Comparison of ENCODE assay signal across 26 cellular contexts in the genomic region with DNA sequence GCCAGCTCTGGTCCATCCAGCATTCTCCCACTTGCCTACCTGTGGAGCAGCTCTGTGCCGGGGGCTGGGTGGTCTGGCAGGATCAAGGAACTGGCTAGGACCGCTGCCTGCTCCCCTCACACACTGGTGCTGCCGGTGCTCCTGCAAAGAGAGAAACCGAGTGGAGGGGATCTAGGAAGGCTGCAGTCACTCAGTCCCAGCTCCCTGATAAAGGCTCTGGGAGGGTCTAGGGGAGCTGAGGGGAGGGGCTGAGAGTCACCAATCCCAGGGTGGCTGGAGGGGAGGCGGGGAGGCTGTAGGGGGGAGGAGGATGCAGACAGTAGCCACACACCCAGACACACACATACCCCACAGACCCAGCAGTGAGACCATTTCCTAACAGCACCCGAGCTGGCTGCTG. TPM values are rescaled to one million over a fixed set of nuclear protein-coding genes. Genes with fewer than 3 reads are reported as not detected.
DNase-seq lines count a peak whose midpoint lies in the region; TF ChIP-seq lines count a peak whose summit lies in the region.
"Had no signal": no experiment of that assay in that cellular context is flagged by ENCODE, and none has a peak within 500 bp of the region (broad histone marks: within the 10 kb centered on the region; RNA-seq: fewer than 3 reads in every experiment).

TSS of gene TAC3 (minus strand) at position 182 of the 400 bp plus-strand sequence. CDS start 732 bp downstream, outside the sequence.

- peak within 1 kb of the TSS; percentile 70 for H3K4me2 ChIP-seq in neural progenitor cell

- H3K4me3 Mint-ChIP-seq in neural progenitor cell: no peak within 1 kb of the TSS
- H3K4me3 Mint-ChIP-seq: activated B cell treated with CpG ODN at 0.5 μM for 24 hours; activated CD4-positive, alpha-beta memory T cell treated with anti-CD3 and anti-CD28 coated beads, Interleukin-2, amount 10 ng/mL, durations not matched to agents 7 days and 5 days; stimulated activated effector memory CD8-positive, alpha-beta T cell treated with anti-CD3 and anti-CD28 coated beads, Interleukin-12 subunit alpha, Interleukin-12 subunit beta, amount 100 ng/mL, for 72 hours had no signal

- CTCF ChIA-PET in HEK293 (lab: Yijun Ruan, JAX): interaction anchor here (0.5 to 6.8 kb wide), 8 partner anchors 10 to 536 kb away, joined by 3 to 60 read pairs (median 4); partner anchors contain the start of genes MYO1A and ZBTB39

- POLR2A ChIA-PET in HEK293 (lab: Yijun Ruan, JAX): interaction anchor here (0.5 kb wide), 1 partner anchor 264 kb away, joined by 8 read pairs; the partner anchor contains the start of gene PRIM1

- H3K4me1 Mint-ChIP-seq in neural progenitor cell: peaks cover 2% of the 10 kb centered on the region

- H3K27ac Mint-ChIP-seq in neural progenitor cell: no peak within 1 kb of the TSS
- H3K27ac Mint-ChIP-seq: activated B cell treated with CpG ODN at 0.5 μM for 24 hours; activated CD4-positive, alpha-beta memory T cell treated with anti-CD3 and anti-CD28 coated beads, Interleukin-2, amount 10 ng/mL, durations not matched to agents 7 days and 5 days; stimulated activated effector memory CD8-positive, alpha-beta T cell treated with anti-CD3 and anti-CD28 coated beads, Interleukin-12 subunit alpha, Interleukin-12 subunit beta, amount 100 ng/mL, for 72 hours had no signal

- no peak within 1 kb of the TSS for H3K4me3 ChIP-seq in HEK293 (ENCODE audit: low read depth, low read length)
- H3K4me3 ChIP-seq in NT2/D1 (ENCODE audit: insufficient read length, low read depth): peak within 1 kb of the TSS; percentile 30
- H3K4me3 ChIP-seq in fibroblast of villous mesenchyme (ENCODE audit: low read depth, low read length): no peak within 1 kb of the TSS
- H3K4me3 ChIP-seq in neural progenitor cell: peak within 1 kb of the TSS; percentile 26
- H3K4me3 ChIP-seq: breast epithelium, colonic mucosa, psoas muscle had no signal

- H3K79me2 ChIP-seq in neural progenitor cell (ENCODE audit: low read depth): no peaks in the 10 kb centered on the region

- no peak within 1 kb of the TSS for H3K27ac ChIP-seq in HEK293 (ENCODE audit: extremely low read depth, low read depth, low read length)
- no peak within 1 kb of the TSS for H3K27ac ChIP-seq in neural progenitor cell
- H3K27ac ChIP-seq: breast epithelium, colonic mucosa, neutrophil, psoas muscle had no signal

- H3K9me3 Mint-ChIP-seq in neural progenitor cell: no peaks in the 10 kb centered on the region
- H3K9me3 Mint-ChIP-seq: activated B cell treated with CpG ODN at 0.5 μM for 24 hours; activated CD4-positive, alpha-beta memory T cell treated with anti-CD3 and anti-CD28 coated beads, Interleukin-2, amount 10 ng/mL, durations not matched to agents 7 days and 5 days; stimulated activated effector memory CD8-positive, alpha-beta T cell treated with anti-CD3 and anti-CD28 coated beads, Interleukin-12 subunit alpha, Interleukin-12 subunit beta, amount 100 ng/mL, for 72 hours had no signal

- no peak for TF ChIP-seq CTCF in HEK293 (tag by site-specific recombination; IDR thresholded peaks at IDR 0.05)
- no peak for TF ChIP-seq CTCF in fibroblast of villous mesenchyme (IDR thresholded peaks at IDR 0.05; ENCODE audit: insufficient read depth, low read depth, low read length)
- no peak for TF ChIP-seq CTCF in neural progenitor cell (IDR thresholded peaks at IDR 0.05)

- no peaks in the 10 kb centered on the region for H3F3A ChIP-seq in neural progenitor cell (ENCODE audit: low read depth)

- H3K27me3 ChIP-seq in NT2/D1 (ENCODE audit: insufficient read depth, insufficient read length) (no peaks in the 10 kb centered on the region), neural progenitor cell (no peaks in the 10 kb centered on the region)
- H3K27me3 ChIP-seq: breast epithelium, colonic mucosa had no signal

- no peaks in the 10 kb centered on the region for H3K4me1 ChIP-seq in HEK293 (ENCODE audit: control insufficient read depth, insufficient read depth, low read length)
- peaks cover 5% of the 10 kb centered on the region for H3K4me1 ChIP-seq in NT2/D1 (ENCODE audit: insufficient read depth, insufficient read length)
- peaks cover 16% of the 10 kb centered on the region for H3K4me1 ChIP-seq in neural progenitor cell
- H3K4me1 ChIP-seq: breast epithelium, colonic mucosa, psoas muscle had no signal

- H3K27me3 Mint-ChIP-seq in neural progenitor cell (ENCODE audit: insufficient read depth, low read depth): peaks cover 25% of the 10 kb centered on the region
- H3K27me3 Mint-ChIP-seq: activated B cell treated with CpG ODN at 0.5 μM for 24 hours had no signal

- H3K9ac ChIP-seq in NT2/D1 (ENCODE audit: insufficient read length, low read depth) (peak within 1 kb of the TSS; percentile 71), neural progenitor cell (peak within 1 kb of the TSS; percentile 57)

- no peaks in the 10 kb centered on the region for H3K36me3 Mint-ChIP-seq in neural progenitor cell
- H3K36me3 Mint-ChIP-seq: CD4-positive, alpha-beta memory T cell; stimulated activated effector memory CD8-positive, alpha-beta T cell treated with anti-CD3 and anti-CD28 coated beads, Interleukin-12 subunit alpha, Interleukin-12 subunit beta, amount 100 ng/mL, for 72 hours had no signal

- H3K9me3 ChIP-seq in HEK293 (ENCODE audit: control insufficient read depth, insufficient read depth, low read depth, low read length): no peaks in the 10 kb centered on the region
- H3K9me3 ChIP-seq in NT2/D1 (ENCODE audit: insufficient read depth, low read length): no peaks in the 10 kb centered on the region
- no peaks in the 10 kb centered on the region for H3K9me3 ChIP-seq in neural progenitor cell (ENCODE audit: low read depth)
- H3K9me3 ChIP-seq: breast epithelium, colonic mucosa, neutrophil, psoas muscle had no signal

- H4K20me1 ChIP-seq in neural progenitor cell (ENCODE audit: low read depth): no peaks in the 10 kb centered on the region

- peak within 1 kb of the TSS; percentile 96 for H2AFZ ChIP-seq in neural progenitor cell (replicated peaks)

- H3K36me3 ChIP-seq in HEK293 (ENCODE audit: control insufficient read depth in 2 of 2, insufficient read depth in 1 of 2, low read length in 2 of 2) (no peaks in the 10 kb centered on the region), NT2/D1 (ENCODE audit: insufficient read depth, insufficient read length, low read length) (no peaks in the 10 kb centered on the region), neural progenitor cell (no peaks in the 10 kb centered on the region)
- H3K36me3 ChIP-seq: breast epithelium, colonic mucosa, neutrophil had no signal

- DNase-seq in NT2/D1 (ENCODE audit: low read depth, low spot score): no peak
- DNase-seq in fibroblast of villous mesenchyme (ENCODE audit: low read depth): peak; percentile 31
- peak; percentile 67 for DNase-seq in neural progenitor cell (ENCODE audit: low spot score)
- DNase-seq in activated effector memory CD4-positive, alpha-beta T cell treated with Interleukin-2 at 50 U/mL for 16 hours: no peak
- no peak for DNase-seq in activated effector memory CD4-positive, alpha-beta T cell treated with anti-CD3 and anti-CD28 coated beads, Interleukin-2, amount 50 U/mL, for 16 hours
- DNase-seq in nucleus accumbens (lab: John Stamatoyannopoulos, UW): no peak
- DNase-seq: activated B cell treated with CpG ODN at 0.5 μM for 24 hours; activated CD4-positive, alpha-beta memory T cell treated with anti-CD3 and anti-CD28 coated beads, Interleukin-2, amount 10 ng/mL, durations not matched to agents 7 days and 5 days; CD4-positive, alpha-beta memory T cell; colonic mucosa; DMS 273 treated with DMSO at 0.1 percent for 48 hours; glutamatergic neuron; HCEC 1CT; Kasumi-1; left ventricle myocardium superior; NCI-H1092; NCI-H2081 treated with DMSO at 0.1 percent for 48 hours; NCI-H510A treated with DMSO at 0.1 percent for 48 hours; psoas muscle; stimulated activated CD4-positive, alpha-beta T cell treated with anti-CD3 and anti-CD28 coated beads, Interleukin-2, amount 100 ng/mL, for 24 hours; T-helper 9 cell had no signal

TF ChIP-seq in HEK293, 187 proteins besides CTCF, POLR2A, EP300 and RAD21:
- TF ChIP-seq, protein P1, sequence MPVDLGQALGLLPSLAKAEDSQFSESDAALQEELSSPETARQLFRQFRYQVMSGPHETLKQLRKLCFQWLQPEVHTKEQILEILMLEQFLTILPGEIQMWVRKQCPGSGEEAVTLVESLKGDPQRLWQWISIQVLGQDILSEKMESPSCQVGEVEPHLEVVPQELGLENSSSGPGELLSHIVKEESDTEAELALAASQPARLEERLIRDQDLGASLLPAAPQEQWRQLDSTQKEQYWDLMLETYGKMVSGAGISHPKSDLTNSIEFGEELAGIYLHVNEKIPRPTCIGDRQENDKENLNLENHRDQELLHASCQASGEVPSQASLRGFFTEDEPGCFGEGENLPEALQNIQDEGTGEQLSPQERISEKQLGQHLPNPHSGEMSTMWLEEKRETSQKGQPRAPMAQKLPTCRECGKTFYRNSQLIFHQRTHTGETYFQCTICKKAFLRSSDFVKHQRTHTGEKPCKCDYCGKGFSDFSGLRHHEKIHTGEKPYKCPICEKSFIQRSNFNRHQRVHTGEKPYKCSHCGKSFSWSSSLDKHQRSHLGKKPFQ (tag by site-specific recombination; IDR thresholded peaks at IDR 0.05): no peak
- TF ChIP-seq ZNF394 (tag by site-specific recombination; IDR thresholded peaks at IDR 0.05; ENCODE audit: borderline replicate concordance): no peak
- TF ChIP-seq ZNF837 (tag by site-specific recombination; IDR thresholded peaks at IDR 0.05): no peak
- 0 out of 2 replicates have a peak, but pooled peaks have one; percentile 24 for TF ChIP-seq SP3 (tag by site-specific recombination; IDR thresholded peaks at IDR 0.05)
- no peak for TF ChIP-seq KLF17 (tag by site-specific recombination; IDR thresholded peaks at IDR 0.05)

RNA-seq across cellular contexts. Expression of gene TAC3, which starts in this region (rescaled TPM):
- total RNA-seq in fibroblast of villous mesenchyme (0.43 TPM in 1 of 2 replicates, not detected in the other), neural progenitor cell (ENCODE audit: low replicate concordance) (6.0 and 13.8 TPM in 2 replicates)
- total RNA-seq: activated B cell treated with CpG ODN at 0.5 μM for 24 hours; activated CD4-positive, alpha-beta memory T cell treated with anti-CD3 and anti-CD28 coated beads, Interleukin-2, amount 10 ng/mL, durations not matched to agents 7 days and 5 days; breast epithelium; CD4-positive, alpha-beta memory T cell; left ventricle myocardium superior; psoas muscle; skeletal muscle tissue had no signal

Comparison
In these comparisons a context has a peak if more than half of its experiments do, and no peak if none do; other contexts are left out.
1. Peak in DNase-seq in fibroblast of villous mesenchyme; RNA of the gene not detected or under 1 TPM.
2. H3K4me3 ChIP-seq: peak in NT2/D1 (single experiment) and neural progenitor cell (single experiment); none in HEK293 (single experiment) and fibroblast of villous mesenchyme (single experiment).